9 cellular contexts compared by ENCODE assay signal in genomic region chr2:160228141-160228963, GRCh38. TPM values are rescaled to one million over a fixed set of nuclear protein-coding genes. Genes with fewer than 3 reads are reported as not detected.
A peak's percentile ranks its signal among the peaks of the same experiment; 100 is the strongest.
DNase-seq lines count a peak whose midpoint lies in the region; ATAC-seq and TF ChIP-seq lines count a peak whose summit lies in the region.
"Had no signal": no experiment of that assay in that cellular context is flagged by ENCODE, and none has a peak within 500 bp of the region (broad histone marks: within the 10 kb centered on the region; RNA-seq: fewer than 3 reads in every experiment).

No MANE protein-coding gene starts in this region.

- 71 to 77% methylated on average over 5 of the region's 5 CpGs for WGBS in thyroid gland, 2 donors

- no peak overlapping the region for H3K9ac ChIP-seq in Karpas-422 (ENCODE audit: low read length)

- H3K4me1 ChIP-seq in breast epithelium (peaks cover 2 to 46% of the 10 kb centered on the region in 2 donors), left lung (peaks cover 8 to 15% of the 10 kb centered on the region in 2 donors), thyroid gland (peaks cover 18 to 57% of the 10 kb centered on the region in 2 donors), Karpas-422 (ENCODE audit: low read length) (no peaks in the 10 kb centered on the region)

- TF ChIP-seq POLR2A in breast epithelium (IDR thresholded peaks at IDR 0.05) (no peak), thyroid gland (IDR thresholded peaks at IDR 0.05) (no peak)

- H3K9me3 ChIP-seq in breast epithelium (no peaks in the 10 kb centered on the region), left lung (no peaks in the 10 kb centered on the region), thyroid gland (no peaks in the 10 kb centered on the region), Karpas-422 (ENCODE audit: low read length) (no peaks in the 10 kb centered on the region)

- no peak overlapping the region for H3K4me2 ChIP-seq in Karpas-422 (ENCODE audit: low read depth, low read length, poor library complexity, severe bottlenecking)

- peak; percentile 83 for DNase-seq in HT1080 (ENCODE audit: low read depth)
- DNase-seq in breast epithelium (ENCODE audit: low spot score in 2 of 2): no peak
- DNase-seq in left lung: no peak
- no peak for DNase-seq in thyroid gland
- no peak for DNase-seq in activated T-cell treated with anti-CD3 and anti-CD28 coated beads for 4 hours
- no peak for DNase-seq in Karpas-422
- no peak for DNase-seq in activated gamma-delta T cell treated with Interleukin-2 at 50 U/mL for 16 hours
- DNase-seq in NOMO-1 (lab: John Stamatoyannopoulos, UW; ENCODE audit: unreplicated experiment in 2 of 2): no peak
- DNase-seq: posterior cingulate gyrus had no signal

- no peaks in the 10 kb centered on the region for H3K27me3 ChIP-seq in breast epithelium
- H3K27me3 ChIP-seq in left lung: no peaks in the 10 kb centered on the region
- H3K27me3 ChIP-seq in thyroid gland: no peaks in the 10 kb centered on the region
- H3K27me3 ChIP-seq in Karpas-422 (ENCODE audit: low read length): no peaks in the 10 kb centered on the region

- no peak overlapping the region for H3K4me3 ChIP-seq in breast epithelium
- no peak overlapping the region for H3K4me3 ChIP-seq in left lung
- no peak overlapping the region for H3K4me3 ChIP-seq in thyroid gland (replicated peaks in 1 of 3)
- no peak overlapping the region for H3K4me3 ChIP-seq in Karpas-422 (ENCODE audit: low read length)

- H3K36me3 ChIP-seq in breast epithelium: no peaks in the 10 kb centered on the region
- no peaks in the 10 kb centered on the region for H3K36me3 ChIP-seq in left lung
- no peaks in the 10 kb centered on the region for H3K36me3 ChIP-seq in thyroid gland
- no peaks in the 10 kb centered on the region for H3K36me3 ChIP-seq in Karpas-422 (ENCODE audit: insufficient read depth, low read length)

- ATAC-seq in left lung: peak; percentile 57

- H3K9me2 ChIP-seq in Karpas-422 (replicated peaks; ENCODE audit: insufficient read depth, low read length): no peaks in the 10 kb centered on the region

- H3K79me2 ChIP-seq in Karpas-422 (ENCODE audit: low read length): no peaks in the 10 kb centered on the region

- TF ChIP-seq CTCF in breast epithelium (IDR thresholded peaks at IDR 0.05) (no peak), left lung (IDR thresholded peaks at IDR 0.05) (no peak), thyroid gland (IDR thresholded peaks at IDR 0.05) (no peak)

- no peaks in the 10 kb centered on the region for H4K20me1 ChIP-seq in Karpas-422 (ENCODE audit: insufficient read depth, low read depth, low read length)

- no peak overlapping the region for H2AFZ ChIP-seq in Karpas-422 (ENCODE audit: low read length)

- peak overlapping the region; percentile 60 to 90 for H3K27ac ChIP-seq in breast epithelium
- peak overlapping the region; percentile 62 to 65 for H3K27ac ChIP-seq in left lung
- H3K27ac ChIP-seq in thyroid gland: peak overlapping the region in 2 of 3 donors; percentile 41 to 65
- no peak overlapping the region for H3K27ac ChIP-seq in Karpas-422 (ENCODE audit: low read length)

- intact Hi-C loops in breast epithelium (cut with DNase I; ENCODE audit: low total_unique reads): no loop called here
- intact Hi-C loops in left lung (cut with DNase I): no loop called here
- intact Hi-C loops in thyroid gland (cut with DNase I): no loop called here

RNA-seq across cellular contexts. Expression of gene ITGB6, which starts 28.3 kb away (rescaled TPM):
- total RNA-seq in HT1080 (2014; rRNA removed; shearing (Covaris generic)): 0.05 and 0.33 TPM in 2 replicates
- polyA plus RNA-seq in HT1080 (2015; cell fraction: cytosol; rRNA removed): 0.16 and 0.24 TPM in 2 replicates
- 0.30 and 0.42 TPM in 2 replicates for polyA plus RNA-seq in HT1080 (2015; cell fraction: nucleus; rRNA removed)
- total RNA-seq in breast epithelium (10 to 100 TPM in 2 of 3 donors, under 1 TPM in 1; 0.16 to 46.1 (median 16.7) TPM), left lung (100 to 1,000 TPM in 1 of 2 donors, 10 to 100 TPM in 1; 58.3 to 227 TPM), thyroid gland (10 to 100 TPM; 11.1 to 17.2 (median 13.4) TPM)
- not detected in 2 replicates for total RNA-seq in Karpas-422 (2014; rRNA removed; shearing (Covaris generic); ENCODE audit: low replicate concordance)
